In the genomic region with DNA sequence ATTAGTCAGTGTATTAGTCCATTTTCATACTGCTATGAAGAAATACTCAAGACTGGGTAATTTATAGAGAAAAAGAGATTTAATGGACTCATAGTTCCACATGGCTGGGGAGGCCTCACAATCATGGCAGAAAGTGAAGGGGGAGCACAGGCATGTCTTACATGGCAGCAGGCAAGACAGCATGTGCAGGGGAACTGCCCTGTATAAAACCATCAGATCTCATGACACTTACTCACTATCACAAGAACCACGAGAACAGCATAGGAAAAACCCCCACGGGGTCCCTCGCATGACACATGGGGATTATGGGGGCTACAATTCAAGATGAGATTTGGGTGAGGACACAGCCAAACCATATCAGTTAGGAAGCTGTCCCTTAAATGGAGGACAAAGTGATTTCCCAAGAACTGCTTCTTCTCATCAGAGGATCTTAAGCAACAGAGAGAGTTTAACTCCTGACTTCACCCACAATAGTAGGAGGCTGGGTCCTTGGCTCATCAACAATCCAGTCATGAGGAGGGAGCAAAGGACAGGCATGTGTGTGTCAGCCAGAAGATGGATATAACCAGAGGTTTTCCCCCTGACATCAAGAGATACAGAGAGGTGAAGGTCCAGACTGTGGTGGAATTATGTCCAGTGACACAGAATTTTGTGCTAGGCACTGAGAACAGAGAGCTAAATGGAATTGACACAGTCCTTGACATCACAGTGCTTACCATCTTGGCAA, we compare ENCODE assay signal across 17 cellular contexts.
DNase-seq lines count a peak whose midpoint lies in the region; ATAC-seq, FAIRE-seq and TF ChIP-seq lines count a peak whose summit lies in the region.
"Had no signal": no experiment of that assay in that cellular context is flagged by ENCODE, and none has a peak within 500 bp of the region (broad histone marks: within the 10 kb centered on the region; RNA-seq: fewer than 3 reads in every experiment).

No MANE protein-coding gene starts in this region.

- TF ChIP-seq RAD21 in HepG2 (CRISPR knock-in tag; IDR thresholded peaks at IDR 0.05): no peak

- H3K36me3 ChIP-seq in HepG2 (replicated peaks in 1 of 2; ENCODE audit: control insufficient read depth in 1 of 2, insufficient read depth in 2 of 2, low read length in 2 of 2) (no peaks in the 10 kb centered on the region), uterus (no peaks in the 10 kb centered on the region), H7 (replicated peaks; ENCODE audit: control insufficient read depth, insufficient read depth, low read length) (no peaks in the 10 kb centered on the region)
- H3K36me3 ChIP-seq: BE2C had no signal

- H3K9ac ChIP-seq in HepG2 (ENCODE audit: insufficient read depth, low read depth, low read length): no peak overlapping the region

- FAIRE-seq in HepG2 (lab: Jason Lieb, UNC): no peak
- FAIRE-seq: A549, G401.6, GM12891 had no signal

- TF ChIP-seq CTCF in fibroblast of pulmonary artery (IDR thresholded peaks at IDR 0.05; ENCODE audit: low read length, missing control alignments) (no peak), HepG2 (CRISPR knock-in tag; IDR thresholded peaks at IDR 0.05) (no peak), uterus (IDR thresholded peaks at IDR 0.05) (no peak)

- ATAC-seq in HepG2 (peak; percentile 61; the same call in 2 of the 3 replicates), GM18909 (IDR thresholded peaks at IDR 0.05; ENCODE audit: poor library complexity, unreplicated experiment) (no peak)
- ATAC-seq: A549, GM23338 had no signal

- H2AFZ ChIP-seq in HepG2 (ENCODE audit: low read length): no peak overlapping the region
- H2AFZ ChIP-seq: GM23338 had no signal

- no peak overlapping the region for H3K27ac ChIP-seq in HepG2 (ENCODE audit: extremely low read length, insufficient read depth, low read length)
- no peak overlapping the region for H3K27ac ChIP-seq in uterus
- H3K27ac ChIP-seq: A549, C4-2B had no signal

- TF ChIP-seq EP300 in HepG2 (IDR thresholded peaks at IDR 0.05; ENCODE audit: low read depth in 2 of 2, low read length in 2 of 2) (no peak), HepG2 (CRISPR knock-in tag; IDR thresholded peaks at IDR 0.05; ENCODE audit: borderline replicate concordance) (no peak)

- H3K4me2 ChIP-seq in HepG2 (ENCODE audit: low read depth, low read length): no peak overlapping the region
- H3K4me2 ChIP-seq: A549, GM23338 had no signal

- H3K27me3 ChIP-seq in HepG2 (ENCODE audit: control insufficient read depth in 1 of 2, insufficient read depth in 2 of 2, low read length in 2 of 2) (no peaks in the 10 kb centered on the region), uterus (no peaks in the 10 kb centered on the region), H7 (ENCODE audit: control insufficient read depth, insufficient read depth, low read length) (no peaks in the 10 kb centered on the region)
- H3K27me3 ChIP-seq: BE2C had no signal

- BruUV-seq in HepG2 (replicated peaks; lab: Mats Ljungman, UMichigan): no TSS peak

- DNase-seq in amniotic epithelial cell (ENCODE audit: low read depth): peak; percentile 65
- DNase-seq in fibroblast of pulmonary artery (ENCODE audit: low read depth): peak; percentile 20
- DNase-seq in HepG2 (ENCODE audit: low spot score): no peak
- no peak for DNase-seq in uterus
- DNase-seq in activated naive CD4-positive, alpha-beta T cell treated with Interleukin-2 at 50 U/mL for 16 hours: no peak
- DNase-seq in H7: no peak
- DNase-seq: BE2C; CD4-positive, alpha-beta memory T cell; DMS79 treated with DMSO at 0.1 percent for 48 hours; EL; H9 had no signal

- in situ Hi-C loops in HepG2 (cut with HindIII; ENCODE audit: extremely low pct_ligation_motif_present, low pct_unique_long_range_greater_than_20kb): no loop called here

- H3K79me2 ChIP-seq in HepG2 (ENCODE audit: insufficient read depth, low read length): no peaks in the 10 kb centered on the region

- POLR2A ChIA-PET in HepG2 (lab: Yijun Ruan, JAX): no interaction called here

- CTCF ChIA-PET in HepG2 (lab: Yijun Ruan, JAX; ENCODE audit: low intra/inter-chr PET ratio, low total read pairs): no interaction called here

- H3K4me1 ChIP-seq in HepG2 (ENCODE audit: insufficient read depth, low read length) (peaks cover 16% of the 10 kb centered on the region), uterus (no peaks in the 10 kb centered on the region)
- H3K4me1 ChIP-seq: A549, BE2C had no signal

- no peak for TF ChIP-seq POLR2A in HepG2 (IDR thresholded peaks at IDR 0.05; ENCODE audit: insufficient read depth in 1 of 2, low read depth in 2 of 2, low read length in 2 of 2)
- TF ChIP-seq POLR2A in uterus (IDR thresholded peaks at IDR 0.05): no peak

- H3K4me3 ChIP-seq in fibroblast of pulmonary artery (replicated peaks; ENCODE audit: low read depth, low read length) (no peak overlapping the region), HepG2 (replicated peaks in 1 of 3; ENCODE audit: insufficient read depth in 1 of 3, low read depth in 2 of 3, low read length in 3 of 3) (no peak overlapping the region), uterus (no peak overlapping the region), H7 (ENCODE audit: insufficient read depth, low read depth, low read length) (no peak overlapping the region)
- H3K4me3 ChIP-seq: A549, GM23338 had no signal

- H3K9me3 ChIP-seq in HepG2 (ENCODE audit: low read length) (no peaks in the 10 kb centered on the region), uterus (no peaks in the 10 kb centered on the region)
- H3K9me3 ChIP-seq: A549, BE2C had no signal

- intact Hi-C loops in HepG2 (cut with micrococcal nuclease; ENCODE audit: unreplicated experiment) (no loop called here), uterus (cut with DNase I; ENCODE audit: low total_unique reads) (no loop called here)

- H4K20me1 ChIP-seq in HepG2 (ENCODE audit: insufficient read depth, low read length): no peaks in the 10 kb centered on the region

- 85% methylated on average over 3 of the region's 3 CpGs for WGBS in HepG2 (ENCODE audit: low lambda C conversion rate)

TF ChIP-seq in HepG2, 621 proteins besides CTCF, POLR2A, EP300 and RAD21 (continues in another document):
- TF ChIP-seq ZNF431 (CRISPR knock-in tag; IDR thresholded peaks at IDR 0.05; ENCODE audit: borderline replicate concordance, low read depth) (peak; percentile 83; the same call in 1 of the 2 replicates), ZIK1 (CRISPR knock-in tag; IDR thresholded peaks at IDR 0.05; ENCODE audit: borderline replicate concordance, low read depth) (no peak), KDM5A (IDR thresholded peaks at IDR 0.05; ENCODE audit: borderline replicate concordance, low read length) (no peak), STAG1 (CRISPR knock-in tag; IDR thresholded peaks at IDR 0.05) (0 out of 2 replicates have a peak, but pooled peaks have one; percentile 5), ERF (CRISPR knock-in tag; IDR thresholded peaks at IDR 0.05) (0 out of 2 replicates have a peak, but pooled peaks have one; percentile 23), ZNF564 (CRISPR knock-in tag; IDR thresholded peaks at IDR 0.05) (no peak), ELF3 (CRISPR knock-in tag; IDR thresholded peaks at IDR 0.05) (0 out of 2 replicates have a peak, but pooled peaks have one; percentile 15), ZNF282 (IDR thresholded peaks at IDR 0.05; ENCODE audit: partially characterized antibody) (no peak), ZNF430 (CRISPR knock-in tag; IDR thresholded peaks at IDR 0.05) (peak; percentile 83; the same call in 1 of the 2 replicates)
- TF ChIP-seq, protein P1, sequence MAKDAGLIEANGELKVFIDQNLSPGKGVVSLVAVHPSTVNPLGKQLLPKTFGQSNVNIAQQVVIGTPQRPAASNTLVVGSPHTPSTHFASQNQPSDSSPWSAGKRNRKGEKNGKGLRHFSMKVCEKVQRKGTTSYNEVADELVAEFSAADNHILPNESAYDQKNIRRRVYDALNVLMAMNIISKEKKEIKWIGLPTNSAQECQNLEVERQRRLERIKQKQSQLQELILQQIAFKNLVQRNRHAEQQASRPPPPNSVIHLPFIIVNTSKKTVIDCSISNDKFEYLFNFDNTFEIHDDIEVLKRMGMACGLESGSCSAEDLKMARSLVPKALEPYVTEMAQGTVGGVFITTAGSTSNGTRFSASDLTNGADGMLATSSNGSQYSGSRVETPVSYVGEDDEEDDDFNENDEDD (CRISPR knock-in tag; IDR thresholded peaks at IDR 0.05; ENCODE audit: borderline replicate concordance): no peak
- TF ChIP-seq, protein P2, sequence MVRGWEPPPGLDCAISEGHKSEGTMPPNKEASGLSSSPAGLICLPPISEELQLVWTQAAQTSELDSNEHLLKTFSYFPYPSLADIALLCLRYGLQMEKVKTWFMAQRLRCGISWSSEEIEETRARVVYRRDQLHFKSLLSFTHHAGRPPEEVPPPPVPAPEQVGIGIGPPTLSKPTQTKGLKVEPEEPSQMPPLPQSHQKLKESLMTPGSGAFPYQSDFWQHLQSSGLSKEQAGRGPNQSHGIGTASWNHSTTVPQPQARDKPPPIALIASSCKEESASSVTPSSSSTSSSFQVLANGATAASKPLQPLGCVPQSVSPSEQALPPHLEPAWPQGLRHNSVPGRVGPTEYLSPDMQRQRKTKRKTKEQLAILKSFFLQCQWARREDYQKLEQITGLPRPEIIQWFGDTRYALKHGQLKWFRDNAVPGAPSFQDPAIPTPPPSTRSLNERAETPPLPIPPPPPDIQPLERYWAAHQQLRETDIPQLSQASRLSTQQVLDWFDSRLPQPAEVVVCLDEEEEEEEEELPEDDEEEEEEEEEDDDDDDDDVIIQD (CRISPR knock-in tag; IDR thresholded peaks at IDR 0.05; ENCODE audit: low read depth): peak; percentile 26; the same call in 1 of the 2 replicates
- TF ChIP-seq, protein P3, sequence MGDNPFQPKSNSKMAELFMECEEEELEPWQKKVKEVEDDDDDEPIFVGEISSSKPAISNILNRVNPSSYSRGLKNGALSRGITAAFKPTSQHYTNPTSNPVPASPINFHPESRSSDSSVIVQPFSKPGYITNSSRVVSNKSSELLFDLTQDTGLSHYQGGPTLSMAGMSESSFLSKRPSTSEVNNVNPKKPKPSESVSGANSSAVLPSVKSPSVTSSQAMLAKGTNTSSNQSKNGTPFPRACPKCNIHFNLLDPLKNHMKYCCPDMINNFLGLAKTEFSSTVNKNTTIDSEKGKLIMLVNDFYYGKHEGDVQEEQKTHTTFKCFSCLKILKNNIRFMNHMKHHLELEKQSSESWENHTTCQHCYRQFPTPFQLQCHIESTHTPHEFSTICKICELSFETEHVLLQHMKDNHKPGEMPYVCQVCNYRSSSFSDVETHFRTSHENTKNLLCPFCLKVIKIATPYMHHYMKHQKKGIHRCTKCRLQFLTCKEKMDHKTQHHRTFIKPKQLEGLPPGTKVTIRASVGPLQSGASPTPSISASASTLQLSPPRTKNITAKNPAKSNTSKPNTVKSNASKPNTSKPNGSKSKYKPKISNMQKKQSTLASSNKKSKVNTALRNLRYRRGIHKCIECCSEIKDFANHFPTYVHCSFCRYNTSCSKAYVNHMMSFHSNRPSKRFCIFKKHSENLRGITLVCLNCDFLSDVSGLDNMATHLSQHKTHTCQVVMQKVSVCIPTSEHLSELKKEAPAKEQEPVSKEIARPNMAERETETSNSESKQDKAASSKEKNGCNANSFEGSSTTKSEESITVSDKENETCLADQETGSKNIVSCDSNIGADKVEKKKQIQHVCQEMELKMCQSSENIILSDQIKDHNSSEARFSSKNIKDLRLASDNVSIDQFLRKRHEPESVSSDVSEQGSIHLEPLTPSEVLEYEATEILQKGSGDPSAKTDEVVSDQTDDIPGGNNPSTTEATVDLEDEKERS (CRISPR knock-in tag; IDR thresholded peaks at IDR 0.05): no peak

Comparison
In these comparisons a context has a peak if more than half of its experiments do, and no peak if none do; other contexts are left out.
1. DNase-seq: peak in amniotic epithelial cell (single experiment) and fibroblast of pulmonary artery (single experiment); none in HepG2 (single experiment), uterus (0 of 2), activated naive CD4-positive, alpha-beta T cell treated with Interleukin-2 at 50 U/mL for 16 hours (single experiment) and H7 (single experiment).